10 cellular contexts compared by ENCODE assay signal in the genomic region with DNA sequence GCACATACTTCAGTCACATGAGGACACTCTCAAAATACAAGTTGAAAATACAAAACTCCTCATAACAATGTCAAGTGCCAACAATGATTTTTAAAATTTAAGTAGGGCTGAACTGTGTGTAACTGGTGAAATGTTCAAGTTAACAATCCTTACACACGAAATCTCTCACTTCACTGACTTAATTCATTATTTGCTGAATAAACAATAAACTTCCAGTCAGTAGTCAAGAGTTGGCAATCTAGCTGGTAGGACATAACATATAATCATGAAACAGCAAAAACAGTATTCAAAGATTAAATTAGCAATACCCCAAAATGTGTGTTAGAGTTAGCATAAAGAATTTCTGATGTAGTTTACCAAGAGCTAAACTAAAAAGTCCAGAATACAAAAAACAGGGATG. TPM values are rescaled to one million over a fixed set of nuclear protein-coding genes. Genes with fewer than 3 reads are reported as not detected.
DNase-seq lines count a peak whose midpoint lies in the region; ATAC-seq, FAIRE-seq and TF ChIP-seq lines count a peak whose summit lies in the region.
"Had no signal": no experiment of that assay in that cellular context is flagged by ENCODE, and none has a peak within 500 bp of the region (broad histone marks: within the 10 kb centered on the region; RNA-seq: fewer than 3 reads in every experiment).

No MANE protein-coding gene starts in this region.

- H3K4me1 Mint-ChIP-seq in memory B cell: peaks cover 29% of the 10 kb centered on the region

- no peaks in the 10 kb centered on the region for H3K9me3 Mint-ChIP-seq in memory B cell

- H3K27ac Mint-ChIP-seq in memory B cell: peak overlapping the region; percentile 99

- TF ChIP-seq CTCF in IMR-90 (conservative IDR thresholded peaks at IDR 0.05; ENCODE audit: low read depth, low read length): no peak
- no peak for TF ChIP-seq CTCF in GM12878 (IDR thresholded peaks at IDR 0.05 in 2 of 3, conservative IDR thresholded peaks at IDR 0.05 in 1 of 3; ENCODE audit: control insufficient read depth in 2 of 3, extremely low read depth in 1 of 3, insufficient read depth in 1 of 3, low read depth in 3 of 3, low read length in 3 of 3)
- no peak for TF ChIP-seq CTCF in gastroesophageal sphincter (IDR thresholded peaks at IDR 0.05)
- no peak for TF ChIP-seq CTCF in tibial nerve (IDR thresholded peaks at IDR 0.05)

- H2AFZ ChIP-seq in IMR-90 (replicated peaks; ENCODE audit: low read length, poor library complexity) (no peak overlapping the region), GM12878 (ENCODE audit: control insufficient read depth, low read depth, low read length) (no peak overlapping the region)

- H4K5ac ChIP-seq in IMR-90 (ENCODE audit: low read depth, low read length): no peak overlapping the region

- TF ChIP-seq POLR2A in IMR-90 (IDR thresholded peaks at IDR 0.05; ENCODE audit: low read depth, low read length): no peak
- no peak for TF ChIP-seq POLR2A in GM12878 (IDR thresholded peaks at IDR 0.05; ENCODE audit: low read depth, low read length)
- no peak for TF ChIP-seq POLR2A in gastroesophageal sphincter (IDR thresholded peaks at IDR 0.05)
- TF ChIP-seq POLR2A in tibial nerve (IDR thresholded peaks at IDR 0.05): no peak

- no peak overlapping the region for H3K23ac ChIP-seq in IMR-90 (ENCODE audit: low read depth, low read length)

- TF ChIP-seq RAD21 in IMR-90 (IDR thresholded peaks at IDR 0.05; ENCODE audit: low read length) (no peak), GM12878 (IDR thresholded peaks at IDR 0.05; ENCODE audit: insufficient read depth, low read depth, low read length) (no peak)

- peaks cover 41% of the 10 kb centered on the region for H3K4me1 ChIP-seq in BLaER1
- peaks cover 3% of the 10 kb centered on the region for H3K4me1 ChIP-seq in IMR-90 (ENCODE audit: control insufficient read depth, insufficient read depth, low read length)
- H3K4me1 ChIP-seq in GM12878 (ENCODE audit: control insufficient read depth, insufficient read depth, low read length): peaks cover 9% of the 10 kb centered on the region; the same call in 1 of the 2 replicates
- H3K4me1 ChIP-seq in gastroesophageal sphincter: peaks cover 0 to 42% (median 13%) of the 10 kb centered on the region in 3 donors
- H3K4me1 ChIP-seq in tibial nerve: peaks cover 0 to 42% (median 11%) of the 10 kb centered on the region in 4 donors

- H3K27ac ChIP-seq in BLaER1: 0 out of 2 replicates have a peak overlapping the region, but pooled peaks have one; percentile 90
- H3K27ac ChIP-seq in IMR-90 (ENCODE audit: insufficient read depth, low read length): no peak overlapping the region
- peak overlapping the region; percentile 78; the same call in 1 of the 2 replicates for H3K27ac ChIP-seq in GM12878 (ENCODE audit: control insufficient read depth, insufficient read depth)
- H3K27ac ChIP-seq in gastroesophageal sphincter: no peak overlapping the region
- no peak overlapping the region for H3K27ac ChIP-seq in tibial nerve

- peak overlapping the region; percentile 20 for H2BK5ac ChIP-seq in IMR-90 (ENCODE audit: low read depth, low read length, poor library complexity, severe bottlenecking)

- H2AK9ac ChIP-seq in IMR-90 (replicated peaks; ENCODE audit: low read depth, low read length, poor library complexity): no peak overlapping the region

- no peak overlapping the region for H2BK15ac ChIP-seq in IMR-90 (ENCODE audit: low read depth, low read length)

- H4K8ac ChIP-seq in IMR-90 (ENCODE audit: low read depth in 2 of 2, low read length in 2 of 2): no peak overlapping the region

- dilution Hi-C loops in IMR-90 (cut with HindIII; ENCODE audit: low sequenced_read_pairs, unreplicated experiment): no loop called here

- H3K9me3 ChIP-seq in BLaER1 (peaks cover 25% of the 10 kb centered on the region), IMR-90 (ENCODE audit: control insufficient read depth, insufficient read depth, low read length) (no peaks in the 10 kb centered on the region), GM12878 (replicated peaks; ENCODE audit: control insufficient read depth, insufficient read depth, low read length) (no peaks in the 10 kb centered on the region), gastroesophageal sphincter (no peaks in the 10 kb centered on the region), tibial nerve (no peaks in the 10 kb centered on the region)

- H4K20me1 ChIP-seq in BLaER1 (peaks cover 12% of the 10 kb centered on the region; the same call in 1 of the 2 replicates), IMR-90 (ENCODE audit: insufficient read depth, low read length) (no peaks in the 10 kb centered on the region; the same call in 1 of the 2 replicates), GM12878 (ENCODE audit: control insufficient read depth, insufficient read depth) (no peaks in the 10 kb centered on the region)

- intact Hi-C loops in IMR-90 (cut with micrococcal nuclease): loop anchor here (5.0 kb wide), 1 partner anchor 275 kb away; the partner anchor contains the start of gene ELF2
- intact Hi-C loops in GM12878 (cut with micrococcal nuclease; ENCODE audit: unreplicated experiment): loop anchor here (2.0 to 10.0 kb wide), 3 partner anchors 77 to 370 kb away; partner anchors contain the start of genes NAA15 and NDUFC1

- H3K4me3 ChIP-seq in BLaER1 (no peak overlapping the region), IMR-90 (ENCODE audit: insufficient read depth, low read depth, low read length) (no peak overlapping the region), GM12878 (peak overlapping the region; percentile 82; the same call in 1 of the 2 replicates), gastroesophageal sphincter (no peak overlapping the region), tibial nerve (no peak overlapping the region)

- DNase-seq in IMR-90 (no peak), GM12878 (ENCODE audit: low read depth, low spot score) (no peak), memory B cell (ENCODE audit: low spot score in 2 of 2) (no peak), kidney glomerular epithelial cell (lab: John Stamatoyannopoulos, UW) (no peak), tibial nerve (ENCODE audit: low spot score in 2 of 2) (no peak), cerebellar cortex (ENCODE audit: low spot score) (no peak)
- DNase-seq: NCI-H524 treated with DMSO at 0.1 percent for 48 hours, right cardiac atrium had no signal

- RAD21 ChIA-PET in GM12878 (lab: Charles Lee; ENCODE audit: unreplicated experiment): no interaction called here

- SMC1A ChIA-PET in GM12878 (lab: Charles Lee; ENCODE audit: uncharacterized antibody, unreplicated experiment): interaction anchor here (0.7 to 1.2 kb wide), 2 partner anchors 8 to 79 kb away, joined by 3 read pairs; no protein-coding TSS in a partner anchor

- peaks cover 16 to 53% of the 10 kb centered on the region in 2 experiments for H3K79me1 ChIP-seq in IMR-90 (ENCODE audit: low read depth in 1 of 2, low read length in 2 of 2)

- ATAC-seq in IMR-90 (ENCODE audit: low read depth): no peak
- ATAC-seq in GM12878: no peak
- no peak for ATAC-seq in memory B cell (ENCODE audit: low read depth)
- ATAC-seq in gastroesophageal sphincter: no peak
- ATAC-seq: right cardiac atrium had no signal

- H3K9me1 ChIP-seq in IMR-90 (ENCODE audit: insufficient read depth, low read length): peaks cover 4% of the 10 kb centered on the region; the same call in 1 of the 2 replicates

- peaks cover 5% of the 10 kb centered on the region for H3K36me3 Mint-ChIP-seq in memory B cell

- H2BK120ac ChIP-seq in IMR-90 (ENCODE audit: low read depth, low read length): no peak overlapping the region

- no CpG with 5 or more reads among the region's 1 CpG for WGBS in IMR-90 (ENCODE audit: extremely low coverage in 2 of 2, insufficient read length in 1 of 2), 2 experiments
- 70% methylated on average over 1 of the region's 1 CpG for WGBS in GM12878 (ENCODE audit: insufficient coverage, insufficient replicate concordance, low lambda C conversion rate, missing lambda C conversion rate)
- WGBS in gastroesophageal sphincter (ENCODE audit: low coverage in 1 of 2), 2 donors: 71 to 86% methylated on average over 1 of the region's 1 CpG
- WGBS in tibial nerve, 2 donors: 41 to 58% methylated on average over 1 of the region's 1 CpG

- H3K27me3 Mint-ChIP-seq in memory B cell: no peaks in the 10 kb centered on the region

- no peak overlapping the region for H3K4ac ChIP-seq in IMR-90 (ENCODE audit: low read depth, low read length)

- in situ Hi-C loops in IMR-90 (cut with MboI; ENCODE audit: low sequenced_read_pairs): no loop called here
- in situ Hi-C loops in GM12878 (cut with MboI): no loop called here

- TF ChIP-seq EP300 in GM12878 (IDR thresholded peaks at IDR 0.05; ENCODE audit: borderline replicate concordance in 1 of 2, control insufficient read depth in 1 of 2, low read depth in 2 of 2, low read length in 2 of 2) (no peak), gastroesophageal sphincter (IDR thresholded peaks at IDR 0.05) (no peak), tibial nerve (IDR thresholded peaks at IDR 0.05) (no peak)

- no peak overlapping the region for H3K56ac ChIP-seq in IMR-90 (ENCODE audit: extremely low read depth, insufficient read depth, low read length)

- H3K9ac ChIP-seq in BLaER1 (no peak overlapping the region; the same call in 1 of the 2 replicates), IMR-90 (ENCODE audit: low read depth, low read length) (no peak overlapping the region), GM12878 (ENCODE audit: control insufficient read depth, insufficient read depth, low read length) (no peak overlapping the region)

- H3K27me3 ChIP-seq in BLaER1 (no peaks in the 10 kb centered on the region), IMR-90 (ENCODE audit: control insufficient read depth, insufficient read depth, low read length) (no peaks in the 10 kb centered on the region), GM12878 (replicated peaks in 1 of 2; ENCODE audit: control insufficient read depth in 2 of 2, insufficient read depth in 2 of 2, low read length in 1 of 2) (no peaks in the 10 kb centered on the region), gastroesophageal sphincter (no peaks in the 10 kb centered on the region), tibial nerve (no peaks in the 10 kb centered on the region)

- H3K36me3 ChIP-seq in BLaER1 (peaks cover 19% of the 10 kb centered on the region; the same call in 1 of the 2 replicates), IMR-90 (ENCODE audit: control insufficient read depth, insufficient read depth, low read length) (no peaks in the 10 kb centered on the region), GM12878 (ENCODE audit: control insufficient read depth in 2 of 2, insufficient read depth in 2 of 2, low read length in 1 of 2) (no peaks in the 10 kb centered on the region), gastroesophageal sphincter (no peaks in the 10 kb centered on the region), tibial nerve (peaks cover 0 to 2% (median 0%) of the 10 kb centered on the region in 3 donors)

- H3K4me3 Mint-ChIP-seq in memory B cell: no peak overlapping the region

- H3K79me2 ChIP-seq in GM12878 (ENCODE audit: control insufficient read depth, insufficient read depth, low read length): peaks cover 34% of the 10 kb centered on the region

- H2BK20ac ChIP-seq in IMR-90 (ENCODE audit: low read depth, low read length): no peak overlapping the region

- no peak for FAIRE-seq in GM12878 (lab: Jason Lieb, UNC)

- CTCF ChIA-PET in IMR-90 (lab: Yijun Ruan, JAX): interaction anchor here (0.6 kb wide), 1 partner anchor 267 kb away, joined by 5 read pairs; no protein-coding TSS in a partner anchor
- CTCF ChIA-PET in GM12878 (lab: Yijun Ruan, JAX): no interaction called here

- no peak overlapping the region for H4K91ac ChIP-seq in IMR-90 (ENCODE audit: insufficient read depth, low read depth, low read length)

- H2AK5ac ChIP-seq in IMR-90 (ENCODE audit: low read depth, low read length): no peak overlapping the region

- POLR2A ChIA-PET in IMR-90 (lab: Charles Lee; ENCODE audit: unreplicated experiment): no interaction called here
- POLR2A ChIA-PET in GM12878 (lab: Charles Lee): no interaction called here

- no TSS peak for BruUV-seq in IMR-90 (replicated peaks; lab: Mats Ljungman, UMichigan)
- no TSS peak for BruUV-seq in GM12878 (replicated peaks; lab: Mats Ljungman, UMichigan)

- H3K18ac ChIP-seq in IMR-90 (ENCODE audit: low read depth, low read length): no peak overlapping the region

- H3K4me2 ChIP-seq in BLaER1 (peak overlapping the region; percentile 82), IMR-90 (ENCODE audit: low read depth, low read length) (peak overlapping the region; percentile 93; the same call in 1 of the 2 replicates), GM12878 (ENCODE audit: control insufficient read depth, insufficient read depth) (peak overlapping the region; percentile 32)

- no peak overlapping the region for H3K14ac ChIP-seq in IMR-90 (replicated peaks; ENCODE audit: low read depth, low read length)

RNA-seq across cellular contexts. Expression of gene RAB33B, which starts 1.9 kb away (rescaled TPM):
- total RNA-seq in IMR-90 (2012; rRNA removed) (7.3 and 11.4 TPM in 2 replicates), GM12878 (2014; rRNA removed) (7.8 and 9.0 TPM in 2 replicates), GM12878 (2014; rRNA removed; fragmentation: Illumina TruSeq; extraction: Trizol) (7.5 and 7.8 TPM in 2 replicates), GM12878 (2021) (6.0 and 6.1 TPM in 2 replicates), gastroesophageal sphincter (10 to 100 TPM; 13.5 to 16.9 (median 14.2) TPM), tibial nerve (10 to 100 TPM; 13.2 to 18.6 (median 15.0) TPM)
- polyA plus RNA-seq in IMR-90 (2012; rRNA removed) (3.2 and 3.7 TPM in 2 replicates), GM12878 (2011; rRNA removed) (8.5 and 12.6 TPM in 2 replicates), GM12878 (2014; fragmentation: Illumina TruSeq; extraction: Trizol) (5.9 and 6.2 TPM in 2 replicates), GM12878 (2014; fragmentation: Nextera tagmentation; extraction: Ambion mirVana) (10 to 100 TPM in 1 of 2 experiments, 1 to 10 TPM in 1; 3.2 to 10.7 TPM), GM12878 (2014; rRNA removed) (4.3 and 5.0 TPM in 2 replicates), GM12878 (2016; fragmentation: Nextera tagmentation; extraction: Ambion mirVana) (1 to 10 TPM; 7.2 to 7.9 TPM)
- polyA plus RNA-seq in IMR-90 (2012; cell fraction: cytosol; rRNA removed): 1.4 and 1.5 TPM in 2 replicates
- polyA plus RNA-seq in IMR-90 (2012; cell fraction: nucleus; rRNA removed; ENCODE audit: low replicate concordance): 2.0 and 3.0 TPM in 2 replicates
- 10.5 and 11.6 TPM in 2 replicates for total RNA-seq in GM12878 (2013; cell fraction: nucleolus; rRNA removed)
- 2.8 TPM for polyA plus RNA-seq in GM12878 (2011; ENCODE audit: low read depth)
- polyA plus RNA-seq in GM12878 (2011; cell fraction: cytosol; rRNA removed): 4.9 and 5.7 TPM in 2 replicates
- polyA plus RNA-seq in GM12878 (2011; cell fraction: nucleus; rRNA removed): 3.1 and 3.9 TPM in 2 replicates
- 4.5 and 5.2 TPM in 2 replicates for polyA plus RNA-seq in GM12878 (2012)
- polyA minus RNA-seq in GM12878 (2011; rRNA and poly(A)+ RNA removed): 10.2 and 11.6 TPM in 2 replicates
- 4.9 and 5.7 TPM in 2 replicates for polyA minus RNA-seq in GM12878 (2011; cell fraction: cytosol; rRNA and poly(A)+ RNA removed)
- polyA minus RNA-seq in GM12878 (2011; cell fraction: nucleus; rRNA and poly(A)+ RNA removed): 3.5 and 5.6 TPM in 2 replicates

Comparison
In these comparisons a context has a peak if more than half of its experiments do, and no peak if none do; other contexts are left out.
1. H3K27ac ChIP-seq: peak in BLaER1 (single experiment) and GM12878 (single experiment); none in IMR-90 (single experiment), gastroesophageal sphincter (0 of 4) and tibial nerve (0 of 4).
2. H3K4me2 ChIP-seq: peak in every context shown above with its lines; median percentile 93 in IMR-90; 82 in BLaER1; 32 in GM12878.